ENCODE assay signal across 8 cellular contexts in the genomic region with DNA sequence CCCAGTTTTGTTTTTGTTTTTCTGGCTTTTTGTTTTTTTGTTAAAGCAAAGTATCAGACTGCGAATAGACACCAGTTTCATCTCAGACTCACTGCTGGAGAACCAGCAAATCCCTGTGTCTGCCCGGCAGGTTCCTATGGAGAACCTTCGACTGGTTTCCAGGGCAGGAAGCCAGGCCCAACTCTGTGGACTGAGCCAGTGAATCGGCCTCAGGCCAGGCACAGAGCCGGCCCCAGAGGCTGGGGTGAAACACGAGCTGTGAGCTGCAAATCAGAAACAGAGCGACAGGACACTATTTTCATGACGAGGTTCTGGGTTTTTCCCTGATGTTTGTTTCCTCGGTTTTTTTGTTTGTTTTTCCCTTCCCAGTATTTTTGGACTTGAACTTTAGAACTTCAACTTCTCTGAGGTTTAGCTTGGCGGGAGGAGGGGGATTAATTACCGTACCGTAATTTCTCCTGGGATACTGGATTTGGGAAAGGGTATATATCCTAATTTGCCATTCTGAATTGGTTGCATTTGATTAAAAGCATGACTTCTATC. TPM values are rescaled to one million over a fixed set of nuclear protein-coding genes. Genes with fewer than 3 reads are reported as not detected.
DNase-seq lines count a peak whose midpoint lies in the region; ATAC-seq and TF ChIP-seq lines count a peak whose summit lies in the region.

No MANE protein-coding gene starts in this region.

- WGBS in smooth muscle cell (ENCODE audit: low lambda C conversion rate), result 22% methylated on average over 12 of the region's 12 CpGs

- peaks cover 26% of the 10 kb centered on the region for H3F3A ChIP-seq in smooth muscle cell (ENCODE audit: low read depth)

- H3K9me3 ChIP-seq in smooth muscle cell (replicated peaks; ENCODE audit: low read depth), result no peaks in the 10 kb centered on the region

- peak overlapping the region; percentile 91 for H2AFZ ChIP-seq in smooth muscle cell (ENCODE audit: low read depth)

- peak overlapping the region; percentile 52 for H3K4me2 ChIP-seq in smooth muscle cell

- no peaks in the 10 kb centered on the region for H3K27me3 ChIP-seq in smooth muscle cell (ENCODE audit: low read depth)

- ATAC-seq in HG02840 (IDR thresholded peaks at IDR 0.05; ENCODE audit: low FRiP score, unreplicated experiment) (no peak), GM19328 (IDR thresholded peaks at IDR 0.05; ENCODE audit: unreplicated experiment) (no peak), GM21423 (IDR thresholded peaks at IDR 0.05; ENCODE audit: unreplicated experiment) (no peak), HG03025 (IDR thresholded peaks at IDR 0.05; ENCODE audit: low FRiP score, unreplicated experiment) (no peak)

- no peak for TF ChIP-seq CTCF in smooth muscle cell (IDR thresholded peaks at IDR 0.05; ENCODE audit: borderline replicate concordance, insufficient read depth, poor library complexity, severe bottlenecking)

- H3K4me1 ChIP-seq in smooth muscle cell (ENCODE audit: low read depth), result peaks cover 31% of the 10 kb centered on the region

- DNase-seq in HT1080 (ENCODE audit: low read depth), result peak; percentile 37
- peak; percentile 86 for DNase-seq in astrocyte of the hippocampus (ENCODE audit: low read depth, low spot score)
- peak; percentile 92 for DNase-seq in iris pigment epithelial cell (ENCODE audit: low read depth)
- no peak for DNase-seq in smooth muscle cell (lab: John Stamatoyannopoulos, UW; ENCODE audit: unreplicated experiment)

- H3K36me3 ChIP-seq in smooth muscle cell (ENCODE audit: low read depth), result no peaks in the 10 kb centered on the region

- H3K4me3 ChIP-seq in smooth muscle cell, result peak overlapping the region; percentile 8

- H4K20me1 ChIP-seq in smooth muscle cell (ENCODE audit: low read depth), result no peaks in the 10 kb centered on the region

- peak overlapping the region; percentile 98 for H3K27ac ChIP-seq in smooth muscle cell (ENCODE audit: low read depth)

- no peaks in the 10 kb centered on the region for H3K79me2 ChIP-seq in smooth muscle cell (ENCODE audit: low read depth)

- H3K9ac ChIP-seq in smooth muscle cell (ENCODE audit: low read depth), result peak overlapping the region; percentile 47

RNA-seq across cellular contexts. Expression of a gene that starts 15.9 kb away (rescaled TPM):
- total RNA-seq in HT1080 (2014; rRNA removed; shearing (Covaris generic)), result 3.0 and 8.1 TPM in 2 replicates
- polyA plus RNA-seq in HT1080 (2015; cell fraction: cytosol; rRNA removed), result 6.7 and 8.7 TPM in 2 replicates
- polyA plus RNA-seq in HT1080 (2015; cell fraction: nucleus; rRNA removed), result 43.2 and 47.1 TPM in 2 replicates
- 21.9 and 48.8 TPM in 2 replicates for total RNA-seq in smooth muscle cell
- polyA plus RNA-seq in smooth muscle cell, result 44.9 and 45.8 TPM in 2 replicates

RNA-seq across cellular contexts. Expression of a gene that starts 32.7 kb away (rescaled TPM):
- 67.9 and 180 TPM in 2 replicates for total RNA-seq in HT1080 (2014; rRNA removed; shearing (Covaris generic))
- 226 and 272 TPM in 2 replicates for polyA plus RNA-seq in HT1080 (2015; cell fraction: cytosol; rRNA removed)
- polyA plus RNA-seq in HT1080 (2015; cell fraction: nucleus; rRNA removed), result 121 and 144 TPM in 2 replicates
- 392 and 393 TPM in 2 replicates for total RNA-seq in smooth muscle cell
- 3,295 and 4,132 TPM in 2 replicates for polyA plus RNA-seq in smooth muscle cell

RNA-seq across cellular contexts. Expression of a gene that starts 39.5 kb away (rescaled TPM):
- 4.6 and 5.4 TPM in 2 replicates for total RNA-seq in HT1080 (2014; rRNA removed; shearing (Covaris generic))
- 11.2 and 19.5 TPM in 2 replicates for polyA plus RNA-seq in HT1080 (2015; cell fraction: cytosol; rRNA removed)
- 7.0 and 13.2 TPM in 2 replicates for polyA plus RNA-seq in HT1080 (2015; cell fraction: nucleus; rRNA removed)
- total RNA-seq in smooth muscle cell, result 355 TPM in 2 replicates
- 599 and 726 TPM in 2 replicates for polyA plus RNA-seq in smooth muscle cell

RNA-seq across cellular contexts. Expression of a gene that starts 40.6 kb away (rescaled TPM):
- total RNA-seq in HT1080 (2014; rRNA removed; shearing (Covaris generic)), result 12.0 and 13.1 TPM in 2 replicates
- polyA plus RNA-seq in HT1080 (2015; cell fraction: cytosol; rRNA removed), result 12.5 and 13.7 TPM in 2 replicates
- 19.9 and 21.2 TPM in 2 replicates for polyA plus RNA-seq in HT1080 (2015; cell fraction: nucleus; rRNA removed)
- 32.0 and 61.2 TPM in 2 replicates for total RNA-seq in smooth muscle cell
- 24.6 and 69.9 TPM in 2 replicates for polyA plus RNA-seq in smooth muscle cell

RNA-seq across cellular contexts. Expression of a gene that starts 45.8 kb away (rescaled TPM):
- total RNA-seq in HT1080 (2014; rRNA removed; shearing (Covaris generic)), result 38.4 and 96.0 TPM in 2 replicates
- polyA plus RNA-seq in HT1080 (2015; cell fraction: cytosol; rRNA removed), result 248 and 253 TPM in 2 replicates
- polyA plus RNA-seq in HT1080 (2015; cell fraction: nucleus; rRNA removed), result 75.8 and 86.3 TPM in 2 replicates
- 210 and 211 TPM in 2 replicates for total RNA-seq in smooth muscle cell
- 1,227 and 1,486 TPM in 2 replicates for polyA plus RNA-seq in smooth muscle cell

Comparison
In these comparisons a context has a peak if more than half of its experiments do, and no peak if none do; other contexts are left out.
1. RNA of a gene that starts 39.5 kb away (total RNA-seq): 355 TPM in smooth muscle cell; 4.6 to 5.4 TPM in HT1080; every median in the first group is over 10 times any median in the second.